In the genomic region with DNA sequence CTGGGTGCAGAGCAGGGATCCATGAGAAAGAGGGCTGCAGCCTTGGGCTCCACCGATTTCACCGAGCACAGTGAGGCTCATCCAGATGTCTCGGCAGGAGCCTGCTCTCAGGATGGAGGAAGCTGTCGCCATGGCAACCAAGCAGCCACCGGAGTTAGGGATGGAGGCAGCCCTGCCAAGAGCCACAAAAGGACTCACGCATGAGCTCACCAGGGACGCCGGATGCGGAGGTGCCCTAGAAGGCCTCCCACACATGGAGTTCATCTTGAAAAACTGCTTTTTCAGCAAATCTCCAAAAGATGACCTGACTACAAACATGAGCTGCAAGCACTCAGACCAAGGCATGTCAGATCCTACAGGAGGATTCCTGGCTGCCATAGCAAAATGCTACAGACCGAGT, we compare ENCODE assay signal across 21 cellular contexts.
A peak's percentile ranks its signal among the peaks of the same experiment; 100 is the strongest.
DNase-seq lines count a peak whose midpoint lies in the region; ATAC-seq, FAIRE-seq and TF ChIP-seq lines count a peak whose summit lies in the region.
"Had no signal": no experiment of that assay in that cellular context is flagged by ENCODE, and none has a peak within 500 bp of the region (broad histone marks: within the 10 kb centered on the region; RNA-seq: fewer than 3 reads in every experiment).

No MANE protein-coding gene starts in this region.

- no peaks in the 10 kb centered on the region for H3F3A ChIP-seq in GM23248 (ENCODE audit: insufficient read depth)

- H3K4me2 ChIP-seq in A549: no peak overlapping the region
- H3K4me2 ChIP-seq in GM23248 (ENCODE audit: unreplicated experiment): no peak overlapping the region

- CTCF ChIA-PET in A549 (lab: Yijun Ruan, JAX): interaction anchor here (1.8 kb wide), 2 partner anchors 11 to 28 kb away, joined by 5 to 8 read pairs; no protein-coding TSS in a partner anchor

- H3K4me1 Mint-ChIP-seq in natural killer cell: peaks cover 0 to 4% of the 10 kb centered on the region in 2 donors
- H3K4me1 Mint-ChIP-seq: activated B cell treated with CpG ODN at 0.5 μM for 24 hours; activated CD8-positive, alpha-beta memory T cell treated with anti-CD3 and anti-CD28 coated beads, Interleukin-2, amount 10 ng/mL, durations not matched to agents 7 days and 5 days; T-cell had no signal

- no peak for ATAC-seq in A549
- ATAC-seq in natural killer cell: no peak
- no peak for ATAC-seq in HG03175 (IDR thresholded peaks at IDR 0.05; ENCODE audit: unreplicated experiment)
- no peak for ATAC-seq in HG03354 (IDR thresholded peaks at IDR 0.05; ENCODE audit: poor library complexity, severe bottlenecking, unreplicated experiment)
- ATAC-seq: activated CD8-positive, alpha-beta memory T cell treated with anti-CD3 and anti-CD28 coated beads, Interleukin-2, amount 10 ng/mL, durations not matched to agents 7 days and 5 days; natural killer cell treated with Interleukin-12 subunit alpha and Interleukin-12 subunit beta and Interleukin-15 and Interleukin-18, amount 100 ng/mL, for 72 hours; T-cell had no signal

- no peaks in the 10 kb centered on the region for H3K36me3 Mint-ChIP-seq in natural killer cell
- H3K36me3 Mint-ChIP-seq: activated CD8-positive, alpha-beta memory T cell treated with anti-CD3 and anti-CD28 coated beads, Interleukin-2, amount 10 ng/mL, durations not matched to agents 7 days and 5 days; natural killer cell treated with Interleukin-12 subunit alpha and Interleukin-12 subunit beta and Interleukin-15 and Interleukin-18, amount 100 ng/mL, for 72 hours; T-cell had no signal

- no peak for TF ChIP-seq RAD21 in A549 (conservative IDR thresholded peaks at IDR 0.05 in 1 of 2, IDR thresholded peaks at IDR 0.05 in 1 of 2)

- no peak overlapping the region for H3K4me3 Mint-ChIP-seq in natural killer cell
- H3K4me3 Mint-ChIP-seq: activated B cell treated with CpG ODN at 0.5 μM for 24 hours; activated CD8-positive, alpha-beta memory T cell treated with anti-CD3 and anti-CD28 coated beads, Interleukin-2, amount 10 ng/mL, durations not matched to agents 7 days and 5 days; natural killer cell treated with Interleukin-12 subunit alpha and Interleukin-12 subunit beta and Interleukin-15 and Interleukin-18, amount 100 ng/mL, for 72 hours; T-cell had no signal

- H3K9me3 ChIP-seq in A549 (no peaks in the 10 kb centered on the region), GM23248 (ENCODE audit: low read depth) (no peaks in the 10 kb centered on the region)
- H3K9me3 ChIP-seq: sigmoid colon, thyroid gland had no signal

- H3K27ac Mint-ChIP-seq in natural killer cell: no peak overlapping the region
- H3K27ac Mint-ChIP-seq: activated B cell treated with CpG ODN at 0.5 μM for 24 hours; activated CD8-positive, alpha-beta memory T cell treated with anti-CD3 and anti-CD28 coated beads, Interleukin-2, amount 10 ng/mL, durations not matched to agents 7 days and 5 days; natural killer cell treated with Interleukin-12 subunit alpha and Interleukin-12 subunit beta and Interleukin-15 and Interleukin-18, amount 100 ng/mL, for 72 hours; T-cell had no signal

- DNase-seq in A549 (ENCODE audit: low read depth in 1 of 2, low spot score in 1 of 2) (no peak), GM23248 (peak; percentile 15), left kidney (ENCODE audit: low read depth, low spot score) (peak; percentile 70), natural killer cell (no peak), NCI-H526 treated with DMSO at 0.1 percent for 48 hours (lab: John Stamatoyannopoulos, UW) (no peak)
- DNase-seq: activated B cell treated with CpG ODN at 0.5 μM for 24 hours; activated CD8-positive, alpha-beta memory T cell treated with anti-CD3 and anti-CD28 coated beads, Interleukin-2, amount 10 ng/mL, durations not matched to agents 7 days and 5 days; activated gamma-delta T cell; effector CD4-positive, alpha-beta T cell; MM.1S; NCI-H345; sigmoid colon; stimulated activated CD8-positive, alpha-beta memory T cell treated with anti-CD3 and anti-CD28 coated beads, Interleukin-4, amount 100 ng/mL, for 48 hours; T-cell; thyroid gland had no signal

- TF ChIP-seq POLR2A in A549 (IDR thresholded peaks at IDR 0.05; ENCODE audit: low read length): no peak

- no peak for FAIRE-seq in A549 (lab: Jason Lieb, UNC)
- FAIRE-seq: H1 had no signal

- H2AFZ ChIP-seq in GM23248: no peak overlapping the region

- 94% methylated on average over 9 of the region's 10 CpGs for WGBS in A549 (ENCODE audit: missing lambda C conversion rate)
- 10 to 16% methylated on average over 10 of the region's 10 CpGs for WGBS in GM23248 (ENCODE audit: low coverage in 1 of 2, low lambda C conversion rate in 2 of 2, missing lambda C conversion rate in 2 of 2), 2 experiments

- no peaks in the 10 kb centered on the region for H4K20me1 ChIP-seq in GM23248 (ENCODE audit: insufficient read depth)

- no peaks in the 10 kb centered on the region for H3K36me3 ChIP-seq in GM23248 (ENCODE audit: low read depth)
- H3K36me3 ChIP-seq: sigmoid colon, thyroid gland had no signal

- peaks cover 6 to 19% of the 10 kb centered on the region in 2 donors for H3K27me3 Mint-ChIP-seq in natural killer cell (ENCODE audit: low read depth in 2 of 2)

- no peaks in the 10 kb centered on the region for H3K79me2 ChIP-seq in GM23248 (ENCODE audit: insufficient read depth)

- in situ Hi-C loops in GM23248 (cut with MboI): no loop called here

- peaks cover 8% of the 10 kb centered on the region for H3K27me3 ChIP-seq in GM23248 (replicated peaks; ENCODE audit: insufficient read depth)
- H3K27me3 ChIP-seq: thyroid gland had no signal

- intact Hi-C loops in natural killer cell (cut with micrococcal nuclease): no loop called here

- H3K27ac ChIP-seq in A549: no peak overlapping the region
- no peak overlapping the region for H3K27ac ChIP-seq in GM23248
- peak overlapping the region; percentile 40 for H3K27ac ChIP-seq in angular gyrus (ENCODE audit: low read depth, low read length)
- H3K27ac ChIP-seq: sigmoid colon, thyroid gland had no signal

- TF ChIP-seq CTCF in A549 (IDR thresholded peaks at IDR 0.05) (no peak), natural killer cell (IDR thresholded peaks at IDR 0.05) (no peak)

- H3K4me1 ChIP-seq in A549 (no peaks in the 10 kb centered on the region), GM23248 (ENCODE audit: insufficient read depth) (no peaks in the 10 kb centered on the region)
- H3K4me1 ChIP-seq: sigmoid colon, thyroid gland had no signal

- no peak overlapping the region for H3K9ac ChIP-seq in GM23248

- no peak for TF ChIP-seq EP300 in A549 (IDR thresholded peaks at IDR 0.05)

- no peaks in the 10 kb centered on the region for H3K9me3 Mint-ChIP-seq in natural killer cell
- H3K9me3 Mint-ChIP-seq: activated B cell treated with CpG ODN at 0.5 μM for 24 hours; natural killer cell treated with Interleukin-12 subunit alpha and Interleukin-12 subunit beta and Interleukin-15 and Interleukin-18, amount 100 ng/mL, for 72 hours; T-cell had no signal

- H3K4me3 ChIP-seq in A549: no peak overlapping the region
- no peak overlapping the region for H3K4me3 ChIP-seq in GM23248
- H3K4me3 ChIP-seq: lung, sigmoid colon, thyroid gland had no signal

- POLR2A ChIA-PET in A549 (lab: Yijun Ruan, JAX): no interaction called here

- H3K9me2 ChIP-seq in GM23248 (ENCODE audit: insufficient read depth): no peaks in the 10 kb centered on the region

TF ChIP-seq in A549, 52 proteins besides CTCF, POLR2A, EP300 and RAD21:
- TF ChIP-seq CBX8 (IDR thresholded peaks at IDR 0.05) (no peak), NFE2L2 (conservative IDR thresholded peaks at IDR 0.05; ENCODE audit: low read length) (no peak), MAFK (IDR thresholded peaks at IDR 0.05; ENCODE audit: partially characterized antibody) (peak; percentile 72), ZNF302 (CRISPR knock-in tag; IDR thresholded peaks at IDR 0.05) (no peak), RARB (CRISPR knock-in tag; IDR thresholded peaks at IDR 0.05) (no peak)

Comparison
In these comparisons a context has a peak if more than half of its experiments do, and no peak if none do; other contexts are left out.
1. DNase-seq: peak in GM23248 (single experiment) and left kidney (single experiment); none in A549 (0 of 2), natural killer cell (single experiment) and NCI-H526 treated with DMSO at 0.1 percent for 48 hours (single experiment).